9 cellular contexts compared by ENCODE assay signal in genomic region chr6:39791311-39791710, GRCh38. TPM values are rescaled to one million over a fixed set of nuclear protein-coding genes. Genes with fewer than 3 reads are reported as not detected.
DNase-seq lines count a peak whose midpoint lies in the region; ATAC-seq and TF ChIP-seq lines count a peak whose summit lies in the region.
"Had no signal": no experiment of that assay in that cellular context is flagged by ENCODE, and none has a peak within 500 bp of the region (broad histone marks: within the 10 kb centered on the region; RNA-seq: fewer than 3 reads in every experiment).

No MANE protein-coding gene starts in this region.

- H3K27ac ChIP-seq in SJCRH30 (no peak overlapping the region), heart left ventricle (peak overlapping the region in 5 of 12 donors; percentile 58 to 86 (median 81)), smooth muscle cell (ENCODE audit: low read depth) (peak overlapping the region; percentile 66)

- no peak overlapping the region for H3K27ac Mint-ChIP-seq in activated CD4-positive, alpha-beta T cell treated with anti-CD3 and anti-CD28 coated beads, Interleukin-2, amount 10 ng/mL, durations not matched to agents 7 days and 5 days

- H3K4me2 ChIP-seq in smooth muscle cell: peak overlapping the region; percentile 96

- no peak for TF ChIP-seq POLR2A in heart left ventricle (IDR thresholded peaks at IDR 0.05)

- peaks cover 36% of the 10 kb centered on the region for H3K79me2 ChIP-seq in smooth muscle cell (ENCODE audit: low read depth)

- no peaks in the 10 kb centered on the region for H3K36me3 Mint-ChIP-seq in activated CD4-positive, alpha-beta T cell treated with anti-CD3 and anti-CD28 coated beads, Interleukin-2, amount 10 ng/mL, durations not matched to agents 7 days and 5 days (ENCODE audit: low read depth)

- DNase-seq in DMS79 treated with DMSO at 0.1 percent for 48 hours (lab: John Stamatoyannopoulos, UW) (peak; percentile 39), DMS79 (lab: John Stamatoyannopoulos, UW) (no peak), SJCRH30 (peak; percentile 18 to 46), heart left ventricle (no peak), smooth muscle cell (lab: John Stamatoyannopoulos, UW; ENCODE audit: unreplicated experiment) (no peak), HPDE6-E6E7 (ENCODE audit: extremely low spot score) (no peak)
- no peak for DNase-seq in activated CD4-positive, alpha-beta T cell treated with anti-CD3 and anti-CD28 coated beads, Interleukin-2, amount 10 ng/mL, durations not matched to agents 7 days and 5 days

- no peak overlapping the region for H3K9ac ChIP-seq in smooth muscle cell (ENCODE audit: low read depth)

- peaks cover 4% of the 10 kb centered on the region for H3F3A ChIP-seq in smooth muscle cell (ENCODE audit: low read depth)

- 21 to 31% (median 22%) methylated on average over 1 of the region's 1 CpG for WGBS in heart left ventricle, 4 donors
- 30% methylated on average over 1 of the region's 1 CpG for WGBS in smooth muscle cell (ENCODE audit: low lambda C conversion rate)

- peak in 3 of 4 donors; percentile 29 to 46 (median 44) for ATAC-seq in heart left ventricle
- ATAC-seq in GM18502 (IDR thresholded peaks at IDR 0.05; ENCODE audit: poor library complexity, unreplicated experiment): no peak

- CTCF ChIA-PET in activated CD4-positive, alpha-beta T cell treated with anti-CD3 and anti-CD28 coated beads, Interleukin-2, amount 10 ng/mL, durations not matched to agents 7 days and 5 days (lab: Charles Lee): no interaction called here

- no peaks in the 10 kb centered on the region for H4K20me1 ChIP-seq in smooth muscle cell (ENCODE audit: low read depth)

- no peaks in the 10 kb centered on the region for H3K4me1 ChIP-seq in SJCRH30
- H3K4me1 ChIP-seq in heart left ventricle: peaks cover 0 to 32% (median 11%) of the 10 kb centered on the region in 12 donors
- H3K4me1 ChIP-seq in smooth muscle cell (ENCODE audit: low read depth): peaks cover 4% of the 10 kb centered on the region

- H3K36me3 ChIP-seq in SJCRH30: no peaks in the 10 kb centered on the region
- no peaks in the 10 kb centered on the region for H3K36me3 ChIP-seq in heart left ventricle
- H3K36me3 ChIP-seq in smooth muscle cell (ENCODE audit: low read depth): no peaks in the 10 kb centered on the region

- no peak overlapping the region for H2AFZ ChIP-seq in smooth muscle cell (ENCODE audit: low read depth)

- peaks cover 45% of the 10 kb centered on the region for H3K27me3 Mint-ChIP-seq in activated CD4-positive, alpha-beta T cell treated with anti-CD3 and anti-CD28 coated beads, Interleukin-2, amount 10 ng/mL, durations not matched to agents 7 days and 5 days

- no peak overlapping the region for H3K4me3 Mint-ChIP-seq in activated CD4-positive, alpha-beta T cell treated with anti-CD3 and anti-CD28 coated beads, Interleukin-2, amount 10 ng/mL, durations not matched to agents 7 days and 5 days

- H3K4me1 Mint-ChIP-seq in activated CD4-positive, alpha-beta T cell treated with anti-CD3 and anti-CD28 coated beads, Interleukin-2, amount 10 ng/mL, durations not matched to agents 7 days and 5 days: no peaks in the 10 kb centered on the region

- no peaks in the 10 kb centered on the region for H3K9me3 Mint-ChIP-seq in activated CD4-positive, alpha-beta T cell treated with anti-CD3 and anti-CD28 coated beads, Interleukin-2, amount 10 ng/mL, durations not matched to agents 7 days and 5 days

- intact Hi-C loops in heart left ventricle (cut with DNase I): loop anchor here in 7 of 10 donors (5.0 to 10.0 kb wide), 7 partner anchors 71 to 417 kb away; no protein-coding TSS in a partner anchor

- POLR2A ChIA-PET in activated CD4-positive, alpha-beta T cell treated with anti-CD3 and anti-CD28 coated beads, Interleukin-2, amount 10 ng/mL, durations not matched to agents 7 days and 5 days (lab: Charles Lee): no interaction called here

- TF ChIP-seq CTCF in heart left ventricle (IDR thresholded peaks at IDR 0.05) (peak in 5 of 12 donors; percentile 19 to 42 (median 25)), smooth muscle cell (IDR thresholded peaks at IDR 0.05; ENCODE audit: borderline replicate concordance, insufficient read depth, poor library complexity, severe bottlenecking) (peak; percentile 14)

- H3K27me3 ChIP-seq in SJCRH30: peaks cover 8% of the 10 kb centered on the region
- H3K27me3 ChIP-seq in heart left ventricle: peaks cover 0 to 23% (median 0%) of the 10 kb centered on the region in 9 donors
- no peaks in the 10 kb centered on the region for H3K27me3 ChIP-seq in smooth muscle cell (ENCODE audit: low read depth)

- no peaks in the 10 kb centered on the region for H3K9me3 ChIP-seq in SJCRH30 (replicated peaks)
- no peaks in the 10 kb centered on the region for H3K9me3 ChIP-seq in heart left ventricle
- no peaks in the 10 kb centered on the region for H3K9me3 ChIP-seq in smooth muscle cell (replicated peaks; ENCODE audit: low read depth)

- H3K4me3 ChIP-seq in SJCRH30 (no peak overlapping the region), heart left ventricle (no peak overlapping the region), smooth muscle cell (no peak overlapping the region)

RNA-seq across cellular contexts. Expression of gene DAAM2, which starts 0.9 kb away (rescaled TPM):
- total RNA-seq in SJCRH30 (2014; rRNA removed; shearing (Covaris generic)): 3.5 and 3.6 TPM in 2 replicates
- total RNA-seq in heart left ventricle (10 to 100 TPM; 11.5 to 20.9 (median 13.6) TPM), smooth muscle cell (26.5 and 29.8 TPM in 2 replicates)
- polyA plus RNA-seq in heart left ventricle (10 to 100 TPM in 1 of 2 donors, 1 to 10 TPM in 1; 6.4 to 13.5 TPM), smooth muscle cell (23.4 and 29.8 TPM in 2 replicates)
- total RNA-seq in activated CD4-positive, alpha-beta T cell treated with anti-CD3 and anti-CD28 coated beads, Interleukin-2, amount 10 ng/mL, durations not matched to agents 7 days and 5 days: not detected
- total RNA-seq: A172 had no signal

Comparison
In these comparisons a context has a peak if more than half of its experiments do, and no peak if none do; other contexts are left out.
1. DNase-seq: peak in DMS79 treated with DMSO at 0.1 percent for 48 hours (single experiment) and SJCRH30 (2 of 2); none in DMS79 (single experiment), heart left ventricle (0 of 5), smooth muscle cell (single experiment), HPDE6-E6E7 (single experiment) and activated CD4-positive, alpha-beta T cell treated with anti-CD3 and anti-CD28 coated beads, Interleukin-2, amount 10 ng/mL, durations not matched to agents 7 days and 5 days (single experiment).